13 cellular contexts compared by ENCODE assay signal in genomic region chr13:80400164-80400767, GRCh38. TPM values are rescaled to one million over a fixed set of nuclear protein-coding genes. Genes with fewer than 3 reads are reported as not detected.
DNase-seq lines count a peak whose midpoint lies in the region; ATAC-seq and TF ChIP-seq lines count a peak whose summit lies in the region.
"Had no signal": no experiment of that assay in that cellular context is flagged by ENCODE, and none has a peak within 500 bp of the region (broad histone marks: within the 10 kb centered on the region; RNA-seq: fewer than 3 reads in every experiment).

No MANE protein-coding gene starts in this region.

- peak overlapping the region; percentile 46 for H3K27ac Mint-ChIP-seq in activated naive CD8-positive, alpha-beta T cell treated with anti-CD3 and anti-CD28 coated beads, Interleukin-2, amount 10 ng/mL, durations not matched to agents 7 days and 5 days
- no peak overlapping the region for H3K27ac Mint-ChIP-seq in H9

- no peak overlapping the region for H2BK120ac ChIP-seq in H9 (ENCODE audit: low read depth, low read length, poor library complexity, severe bottlenecking)

- no peak overlapping the region for H4K91ac ChIP-seq in H9 (ENCODE audit: insufficient read length, low read depth, low read length)

- ATAC-seq in GM18870 (IDR thresholded peaks at IDR 0.05; ENCODE audit: unreplicated experiment) (peak; percentile 25), HG03442 (IDR thresholded peaks at IDR 0.05; ENCODE audit: unreplicated experiment) (peak; percentile 29)
- ATAC-seq in activated naive CD8-positive, alpha-beta T cell treated with anti-CD3 and anti-CD28 coated beads, Interleukin-2, amount 10 ng/mL, durations not matched to agents 7 days and 5 days (ENCODE audit: low read depth) = no peak

- H2AK5ac ChIP-seq in H9 (ENCODE audit: insufficient read length, low read length) = no peak overlapping the region

- no peaks in the 10 kb centered on the region for H3K27me3 ChIP-seq in BLaER1
- H3K27me3 ChIP-seq in H9 (ENCODE audit: insufficient read depth, low read length) = no peaks in the 10 kb centered on the region
- no peaks in the 10 kb centered on the region for H3K27me3 ChIP-seq in A673 (replicated peaks; ENCODE audit: insufficient read depth, low read depth, low read length, poor library complexity)
- no peaks in the 10 kb centered on the region for H3K27me3 ChIP-seq in esophagus muscularis mucosa

- H2BK12ac ChIP-seq in H9 (ENCODE audit: insufficient read length, low read depth, low read length) = no peak overlapping the region

- H3K4me3 ChIP-seq in BLaER1 = 0 out of 2 replicates have a peak overlapping the region, but pooled peaks have one; percentile 32
- no peak overlapping the region for H3K4me3 ChIP-seq in A673 (ENCODE audit: low read depth, low read length, poor library complexity, severe bottlenecking)
- no peak overlapping the region for H3K4me3 ChIP-seq in esophagus muscularis mucosa
- H3K4me3 ChIP-seq: left ventricle myocardium inferior, SK-N-MC had no signal

- no peaks in the 10 kb centered on the region for H4K20me1 ChIP-seq in BLaER1
- H4K20me1 ChIP-seq in H9 (ENCODE audit: control insufficient read depth, insufficient read depth, insufficient read length) = no peaks in the 10 kb centered on the region

- CTCF ChIA-PET in A673 (lab: Charles Lee) = no interaction called here

- H3K18ac ChIP-seq in H9 (ENCODE audit: insufficient read length, low read depth, low read length) = no peak overlapping the region

- no peak overlapping the region for H2BK20ac ChIP-seq in H9 (ENCODE audit: low read depth, low read length, poor library complexity, severe bottlenecking)

- H3K36me3 ChIP-seq in BLaER1 (no peaks in the 10 kb centered on the region), A673 (ENCODE audit: insufficient read depth, low read length, poor library complexity, severe bottlenecking) (no peaks in the 10 kb centered on the region), esophagus muscularis mucosa (no peaks in the 10 kb centered on the region)

- no peak overlapping the region for H3K23ac ChIP-seq in H9 (ENCODE audit: insufficient read length, low read depth, low read length)

- peaks cover 2% of the 10 kb centered on the region for H3K27me3 Mint-ChIP-seq in activated naive CD8-positive, alpha-beta T cell treated with anti-CD3 and anti-CD28 coated beads, Interleukin-2, amount 10 ng/mL, durations not matched to agents 7 days and 5 days
- H3K27me3 Mint-ChIP-seq in H9 (ENCODE audit: low read depth) = peaks cover 1% of the 10 kb centered on the region; the same call in 1 of the 2 replicates

- BruUV-seq in A673 (replicated peaks; lab: Mats Ljungman, UMichigan) = no TSS peak

- intact Hi-C loops in A673 (cut with micrococcal nuclease; ENCODE audit: unreplicated experiment) (no loop called here), esophagus muscularis mucosa (cut with DNase I) (no loop called here)

- no peak for TF ChIP-seq CTCF in H9 (conservative IDR thresholded peaks at IDR 0.05)
- TF ChIP-seq CTCF in A673 (conservative IDR thresholded peaks at IDR 0.05; ENCODE audit: low read depth, low read length) = no peak
- TF ChIP-seq CTCF in esophagus muscularis mucosa (IDR thresholded peaks at IDR 0.05) = no peak

- no peak overlapping the region for H2BK15ac ChIP-seq in H9 (ENCODE audit: low read depth, low read length)

- H3T11ph ChIP-seq in H9 (ENCODE audit: low read length) = no peak overlapping the region

- no peak for TF ChIP-seq POLR2A in esophagus muscularis mucosa (IDR thresholded peaks at IDR 0.05; ENCODE audit: low read depth)

- peaks cover 12% of the 10 kb centered on the region for H3K4me1 Mint-ChIP-seq in activated naive CD8-positive, alpha-beta T cell treated with anti-CD3 and anti-CD28 coated beads, Interleukin-2, amount 10 ng/mL, durations not matched to agents 7 days and 5 days
- peaks cover 7 to 10% of the 10 kb centered on the region in 2 experiments for H3K4me1 Mint-ChIP-seq in H9

- H3K14ac ChIP-seq in H9 (ENCODE audit: insufficient read depth, low read length) = no peak overlapping the region

- H3K27ac ChIP-seq in BLaER1 (peak overlapping the region; percentile 74), H9 (ENCODE audit: insufficient read length, low read depth, low read length) (no peak overlapping the region), A673 (ENCODE audit: low read depth, low read length, poor library complexity, severe bottlenecking) (no peak overlapping the region), esophagus muscularis mucosa (replicated peaks in 1 of 4) (no peak overlapping the region)
- H3K27ac ChIP-seq: left ventricle myocardium inferior, SK-N-MC had no signal

- POLR2A ChIA-PET in activated naive CD8-positive, alpha-beta T cell treated with anti-CD3 and anti-CD28 coated beads, Interleukin-2, amount 10 ng/mL, durations not matched to agents 7 days and 5 days (lab: Charles Lee) = no interaction called here
- POLR2A ChIA-PET in A673 (lab: Charles Lee; ENCODE audit: low non-redundant PET) = no interaction called here

- H3K36me3 Mint-ChIP-seq in activated naive CD8-positive, alpha-beta T cell treated with anti-CD3 and anti-CD28 coated beads, Interleukin-2, amount 10 ng/mL, durations not matched to agents 7 days and 5 days = no peaks in the 10 kb centered on the region
- peaks cover 0 to 15% (median 8%) of the 10 kb centered on the region in 3 experiments; a peak in 5 of 7 replicates for H3K36me3 Mint-ChIP-seq in H9 (ENCODE audit: insufficient read depth in 1 of 3, low read depth in 3 of 3)

- H4K8ac ChIP-seq in H9 (replicated peaks; ENCODE audit: insufficient read length, low read depth, low read length) = no peak overlapping the region

- H3K4me2 ChIP-seq in BLaER1 (peak overlapping the region; percentile 74), H9 (ENCODE audit: insufficient read depth, insufficient read length, low read length) (no peak overlapping the region)

- peaks cover 11% of the 10 kb centered on the region for H3K9me3 Mint-ChIP-seq in activated naive CD8-positive, alpha-beta T cell treated with anti-CD3 and anti-CD28 coated beads, Interleukin-2, amount 10 ng/mL, durations not matched to agents 7 days and 5 days
- H3K9me3 Mint-ChIP-seq in H9 = peaks cover 8 to 14% of the 10 kb centered on the region in 2 experiments; a peak in 4 of 5 replicates

- TF ChIP-seq EP300 in esophagus muscularis mucosa (IDR thresholded peaks at IDR 0.05) = no peak

- H3K56ac ChIP-seq in H9 (ENCODE audit: insufficient read length, low read depth, low read length) = no peak overlapping the region

- no peak overlapping the region for H2BK5ac ChIP-seq in H9 (ENCODE audit: insufficient read length, low read length)

- WGBS in H9 (ENCODE audit: extremely low coverage, insufficient read length, low lambda C conversion rate) = no CpG with 5 or more reads among the region's 3 CpGs
- 48% methylated on average over 3 of the region's 3 CpGs for WGBS in esophagus muscularis mucosa

- H2AFZ ChIP-seq in H9 (ENCODE audit: low read length) = no peak overlapping the region

- H3K4me3 Mint-ChIP-seq in activated naive CD8-positive, alpha-beta T cell treated with anti-CD3 and anti-CD28 coated beads, Interleukin-2, amount 10 ng/mL, durations not matched to agents 7 days and 5 days = no peak overlapping the region
- H3K4me3 Mint-ChIP-seq in H9 = no peak overlapping the region

- no peak overlapping the region for H4K5ac ChIP-seq in H9 (ENCODE audit: insufficient read length, low read depth, low read length)

- no peak for DNase-seq in activated naive CD8-positive, alpha-beta T cell treated with anti-CD3 and anti-CD28 coated beads, Interleukin-2, amount 10 ng/mL, durations not matched to agents 7 days and 5 days
- DNase-seq in H9 = no peak
- DNase-seq in A673 (ENCODE audit: low spot score) = no peak
- DNase-seq in esophagus muscularis mucosa (ENCODE audit: extremely low spot score) = no peak
- no peak for DNase-seq in epidermal melanocyte (ENCODE audit: insufficient read length, low spot score)
- DNase-seq: left ventricle myocardium inferior; NCI-H774; occipital lobe; stimulated activated CD4-positive, alpha-beta T cell treated with anti-CD3 and anti-CD28 coated beads, Interleukin-12 subunit alpha, Interleukin-12 subunit beta, amount 100 ng/mL, for 4 hours had no signal

- H3K4me1 ChIP-seq in BLaER1 (peaks cover 49% of the 10 kb centered on the region), H9 (ENCODE audit: insufficient read depth, low read length) (no peaks in the 10 kb centered on the region), A673 (ENCODE audit: insufficient read depth, low read length, poor library complexity, severe bottlenecking) (no peaks in the 10 kb centered on the region), esophagus muscularis mucosa (no peaks in the 10 kb centered on the region)
- H3K4me1 ChIP-seq: left ventricle myocardium inferior had no signal

- H3K79me1 ChIP-seq in H9 (ENCODE audit: insufficient read depth, low read depth, low read length, poor library complexity, severe bottlenecking) = no peaks in the 10 kb centered on the region

- H3K9me3 ChIP-seq in BLaER1 = peaks cover 44% of the 10 kb centered on the region
- no peaks in the 10 kb centered on the region for H3K9me3 ChIP-seq in H9 (ENCODE audit: control insufficient read depth, low read depth, low read length)
- H3K9me3 ChIP-seq in A673 (ENCODE audit: low read depth, low read length, poor library complexity, severe bottlenecking) = no peaks in the 10 kb centered on the region
- peaks cover 0 to 12% (median 6%) of the 10 kb centered on the region in 4 donors for H3K9me3 ChIP-seq in esophagus muscularis mucosa

- H3K9ac ChIP-seq in BLaER1 = peak overlapping the region; percentile 48; the same call in 1 of the 2 replicates
- H3K9ac ChIP-seq in H9 (ENCODE audit: extremely low read depth, insufficient read length, low read length) = no peak overlapping the region

- H3K4ac ChIP-seq in H9 (ENCODE audit: low read depth, low read length) = no peak overlapping the region

- H3K23me2 ChIP-seq in H9 (ENCODE audit: insufficient read length, low read depth, low read length, poor library complexity, severe bottlenecking) = no peaks in the 10 kb centered on the region

- H3K79me2 ChIP-seq in H9 (ENCODE audit: insufficient read depth, low read length) = no peaks in the 10 kb centered on the region

RNA-seq across cellular contexts. Expression of gene SPRY2, which starts 59.3 kb away (rescaled TPM):
- total RNA-seq in activated naive CD8-positive, alpha-beta T cell treated with anti-CD3 and anti-CD28 coated beads, Interleukin-2, amount 10 ng/mL, durations not matched to agents 7 days and 5 days = under 1 TPM; 0.47 to 0.60 TPM
- 55.4 and 56.4 TPM in 2 replicates for total RNA-seq in H9 (2021)
- total RNA-seq in A673 (2021) = 9.2 and 10.3 TPM in 2 replicates
- total RNA-seq in esophagus muscularis mucosa = 10 to 100 TPM; 44.3 to 46.1 (median 44.7) TPM
